ENCODE assay signal across 27 cellular contexts in the genomic region with DNA sequence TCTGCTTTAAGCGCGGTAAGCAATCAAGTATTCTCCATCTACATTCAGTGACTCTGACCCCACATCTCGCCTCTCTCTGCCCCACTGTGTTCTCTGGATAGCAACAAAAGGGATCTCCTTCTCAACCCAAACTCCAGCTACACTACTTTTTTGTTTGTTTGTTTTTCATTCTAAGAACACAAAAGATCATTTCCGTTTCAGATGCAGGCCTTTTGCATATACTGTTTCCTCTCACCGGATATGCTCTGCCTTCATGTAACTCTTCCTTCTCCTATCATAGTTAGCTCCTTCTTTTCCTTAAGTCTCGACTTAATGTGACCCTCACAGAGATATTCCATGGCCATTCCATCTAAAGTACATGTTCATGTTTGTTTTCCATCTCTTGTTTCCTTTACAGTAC.
DNase-seq lines count a peak whose midpoint lies in the region; ATAC-seq and TF ChIP-seq lines count a peak whose summit lies in the region.
"Had no signal": no experiment of that assay in that cellular context is flagged by ENCODE, and none has a peak within 500 bp of the region (broad histone marks: within the 10 kb centered on the region; RNA-seq: fewer than 3 reads in every experiment).

No MANE protein-coding gene starts in this region.

- H3K23ac ChIP-seq in trophoblast cell (ENCODE audit: low read length), result no peak overlapping the region

- H2AFZ ChIP-seq in fibroblast of lung (ENCODE audit: low read length) (no peak overlapping the region), trophoblast cell (ENCODE audit: insufficient read depth, low read length, poor library complexity) (no peak overlapping the region)
- H2AFZ ChIP-seq: GM23338 had no signal

- H3K36me3 ChIP-seq in SJSA1 (no peaks in the 10 kb centered on the region), fibroblast of lung (ENCODE audit: control insufficient read depth, insufficient read depth, low read length) (no peaks in the 10 kb centered on the region), trophoblast cell (ENCODE audit: control insufficient read depth in 1 of 2, insufficient read depth in 2 of 2, low read length in 2 of 2) (no peaks in the 10 kb centered on the region)

- H3K36me3 Mint-ChIP-seq in activated CD4-positive, alpha-beta T cell treated with anti-CD3 and anti-CD28 coated beads for 36 hours (ENCODE audit: low read depth), result peaks cover 21% of the 10 kb centered on the region
- peaks cover 17% of the 10 kb centered on the region for H3K36me3 Mint-ChIP-seq in activated CD4-positive, alpha-beta T cell treated with anti-CD3 and anti-CD28 coated beads, Interleukin-2, amount 10 ng/mL, durations not matched to agents 7 days and 5 days (ENCODE audit: low read depth)

- H3K4me2 ChIP-seq in fibroblast of lung (ENCODE audit: extremely low read depth, insufficient read depth, low read length) (no peak overlapping the region), trophoblast cell (ENCODE audit: low read length) (no peak overlapping the region)
- H3K4me2 ChIP-seq: GM23338 had no signal

- no peak overlapping the region for H3K9ac ChIP-seq in fibroblast of lung (ENCODE audit: insufficient read depth, low read length)
- no peak overlapping the region for H3K9ac ChIP-seq in trophoblast cell (ENCODE audit: low read length)

- ATAC-seq in activated CD4-positive, alpha-beta T cell treated with anti-CD3 and anti-CD28 coated beads for 36 hours, result no peak
- ATAC-seq in HG02938 (IDR thresholded peaks at IDR 0.05; ENCODE audit: unreplicated experiment) (no peak), HG03108 (IDR thresholded peaks at IDR 0.05; ENCODE audit: unreplicated experiment) (no peak)
- ATAC-seq: activated naive CD8-positive, alpha-beta T cell treated with anti-CD3 and anti-CD28 coated beads, Interleukin-2, amount 50 U/mL, for 24 hours; GM23338; left ventricle myocardium superior; mucosa of descending colon; stimulated activated naive CD8-positive, alpha-beta T cell treated with anti-CD3 and anti-CD28 coated beads, Interleukin-15, amount 100 ng/mL, for 72 hours had no signal

- H4K20me1 ChIP-seq in fibroblast of lung (ENCODE audit: control insufficient read depth, extremely low read depth, insufficient read depth, low read length), result no peaks in the 10 kb centered on the region

- intact Hi-C loops in activated CD4-positive, alpha-beta T cell treated with anti-CD3 and anti-CD28 coated beads for 36 hours (cut with DNase I, micrococcal nuclease), result no loop called here

- H3K9me3 ChIP-seq in SJSA1 (replicated peaks), result no peaks in the 10 kb centered on the region
- no peaks in the 10 kb centered on the region for H3K9me3 ChIP-seq in fibroblast of lung (ENCODE audit: control insufficient read depth, insufficient read depth, low read depth, low read length)
- H3K9me3 ChIP-seq in trophoblast cell (ENCODE audit: insufficient read depth, low read depth, low read length), result no peaks in the 10 kb centered on the region
- H3K9me3 ChIP-seq: mucosa of descending colon had no signal

- H2BK120ac ChIP-seq in trophoblast cell (ENCODE audit: insufficient read depth, low read length, poor library complexity), result peak overlapping the region; percentile 44

- H3K4me3 ChIP-seq in SJSA1, result no peak overlapping the region
- H3K4me3 ChIP-seq in fibroblast of lung (replicated peaks in 1 of 4; ENCODE audit: control extremely low read depth in 1 of 4, insufficient read depth in 1 of 4, low read depth in 3 of 4, low read length in 4 of 4), result no peak overlapping the region
- no peak overlapping the region for H3K4me3 ChIP-seq in trophoblast cell (ENCODE audit: low read depth, low read length)
- H3K4me3 ChIP-seq: GM23338, mucosa of descending colon had no signal

- CTCF ChIA-PET in activated CD4-positive, alpha-beta T cell treated with anti-CD3 and anti-CD28 coated beads for 36 hours (lab: Charles Lee), result interaction anchor here (0.7 to 1.2 kb wide), 2 partner anchors 21 to 54 kb away, joined by 3 read pairs; no protein-coding TSS in a partner anchor
- CTCF ChIA-PET in activated CD4-positive, alpha-beta T cell treated with anti-CD3 and anti-CD28 coated beads, Interleukin-2, amount 10 ng/mL, durations not matched to agents 7 days and 5 days (lab: Charles Lee), result interaction anchor here (0.7 to 1.6 kb wide), 5 partner anchors 9 to 237 kb away, joined by 3 to 5 read pairs (median 3); no protein-coding TSS in a partner anchor

- H4K91ac ChIP-seq in trophoblast cell (ENCODE audit: low read depth, low read length), result peak overlapping the region; percentile 42

- H2BK5ac ChIP-seq in trophoblast cell (ENCODE audit: low read depth, low read length, poor library complexity), result peak overlapping the region; percentile 51

- H3K18ac ChIP-seq in trophoblast cell (ENCODE audit: low read length), result peak overlapping the region; percentile 30

- H3K27ac ChIP-seq in SJSA1, result peak overlapping the region; percentile 88
- H3K27ac ChIP-seq in fibroblast of lung (ENCODE audit: insufficient read depth, low read length), result peak overlapping the region; percentile 57
- peak overlapping the region; percentile 7 for H3K27ac ChIP-seq in trophoblast cell (ENCODE audit: low read depth, low read length)

- no peak overlapping the region for H4K8ac ChIP-seq in trophoblast cell (ENCODE audit: low read depth, low read length)

- H3K9me3 Mint-ChIP-seq in activated CD4-positive, alpha-beta T cell treated with anti-CD3 and anti-CD28 coated beads for 36 hours (ENCODE audit: low read depth), result no peaks in the 10 kb centered on the region
- peaks cover 2% of the 10 kb centered on the region for H3K9me3 Mint-ChIP-seq in activated CD4-positive, alpha-beta T cell treated with anti-CD3 and anti-CD28 coated beads, Interleukin-2, amount 10 ng/mL, durations not matched to agents 7 days and 5 days
- H3K9me3 Mint-ChIP-seq: activated naive CD8-positive, alpha-beta T cell treated with anti-CD3 and anti-CD28 coated beads, Interleukin-2, amount 50 U/mL, for 24 hours; activated T-helper 2 cell treated with anti-CD3 and anti-CD28 coated beads, Interferon-gamma antibody, Interleukin-2, Interleukin-4, amounts not matched to agents 10 μg/mL and 5 μg/mL and 100 μg/mL, durations not matched to agents 14 hours and 24 hours and 36 hours; GM23338 had no signal

- H3K27ac Mint-ChIP-seq in activated CD4-positive, alpha-beta T cell treated with anti-CD3 and anti-CD28 coated beads for 36 hours, result peak overlapping the region; percentile 6
- no peak overlapping the region for H3K27ac Mint-ChIP-seq in activated CD4-positive, alpha-beta T cell treated with anti-CD3 and anti-CD28 coated beads, Interleukin-2, amount 10 ng/mL, durations not matched to agents 7 days and 5 days
- H3K27ac Mint-ChIP-seq: activated naive CD8-positive, alpha-beta T cell treated with anti-CD3 and anti-CD28 coated beads, Interleukin-2, amount 50 U/mL, for 24 hours; activated T-helper 2 cell treated with anti-CD3 and anti-CD28 coated beads, Interferon-gamma antibody, Interleukin-2, Interleukin-4, amounts not matched to agents 10 μg/mL and 5 μg/mL and 100 μg/mL, durations not matched to agents 14 hours and 24 hours and 36 hours; GM23338 had no signal

- peak overlapping the region; percentile 55 for H2AK5ac ChIP-seq in trophoblast cell (ENCODE audit: low read length)

- no CpG with 5 or more reads among the region's 6 CpGs for WGBS in trophoblast cell (ENCODE audit: extremely low coverage, insufficient coverage, insufficient read length)

- peaks cover 50% of the 10 kb centered on the region for H3K4me1 ChIP-seq in SJSA1 (replicated peaks)
- H3K4me1 ChIP-seq in fibroblast of lung (ENCODE audit: control insufficient read depth, extremely low read depth, insufficient read depth, low read length), result peaks cover 11% of the 10 kb centered on the region
- H3K4me1 ChIP-seq in trophoblast cell (ENCODE audit: control insufficient read depth in 1 of 2, insufficient read depth in 2 of 2, low read length in 2 of 2), result peaks cover 10 to 13% of the 10 kb centered on the region in 2 experiments

- no peaks in the 10 kb centered on the region for H3K27me3 Mint-ChIP-seq in activated CD4-positive, alpha-beta T cell treated with anti-CD3 and anti-CD28 coated beads for 36 hours
- H3K27me3 Mint-ChIP-seq in activated CD4-positive, alpha-beta T cell treated with anti-CD3 and anti-CD28 coated beads, Interleukin-2, amount 10 ng/mL, durations not matched to agents 7 days and 5 days, result no peaks in the 10 kb centered on the region
- H3K27me3 Mint-ChIP-seq: activated naive CD8-positive, alpha-beta T cell treated with anti-CD3 and anti-CD28 coated beads, Interleukin-2, amount 50 U/mL, for 24 hours; stimulated activated naive CD8-positive, alpha-beta T cell treated with anti-CD3 and anti-CD28 coated beads, Interleukin-15, amount 100 ng/mL, for 72 hours had no signal

- DNase-seq in activated CD4-positive, alpha-beta T cell treated with anti-CD3 and anti-CD28 coated beads for 36 hours, result no peak
- no peak for DNase-seq in activated CD4-positive, alpha-beta T cell treated with anti-CD3 and anti-CD28 coated beads, Interleukin-2, amount 10 ng/mL, durations not matched to agents 7 days and 5 days
- peak in 1 of 2 experiments; percentile 21 for DNase-seq in SJSA1 (ENCODE audit: low read depth in 1 of 2, low spot score in 2 of 2)
- no peak for DNase-seq in fibroblast of lung (ENCODE audit: low read depth in 2 of 2)
- no peak for DNase-seq in trophoblast cell
- no peak for DNase-seq in NCI-H1092 treated with DMSO at 0.1 percent for 48 hours (lab: John Stamatoyannopoulos, UW)
- DNase-seq: 8988T; activated CD4-positive, alpha-beta T cell treated with anti-CD3 and anti-CD28 coated beads, Interleukin-2, amount 50 U/mL, for 48 hours; activated CD4-positive, CD25-positive, alpha-beta regulatory T cell; activated naive CD8-positive, alpha-beta T cell treated with anti-CD3 and anti-CD28 coated beads, Interleukin-2, amount 50 U/mL, for 24 hours; cerebellar nuclear complex; DMS53; left ventricle myocardium superior; mucosa of descending colon; NCI-H1105; NCI-H187 treated with DMSO at 0.1 percent for 48 hours; NCI-H2171 treated with DMSO at 0.1 percent for 48 hours; NCI-H524 treated with DMSO at 0.1 percent for 48 hours; SHP77 treated with DMSO at 0.1 percent for 48 hours; small intestine; stimulated activated CD4-positive, alpha-beta T cell treated with anti-CD3 and anti-CD28 coated beads, Interleukin-1b, Interleukin-23, amount 100 ng/mL, for 48 hours; stimulated activated CD8-positive, alpha-beta memory T cell treated with anti-CD3 and anti-CD28 coated beads, Interleukin-4, amount 100 ng/mL, for 48 hours; stimulated activated naive CD8-positive, alpha-beta T cell treated with anti-CD3 and anti-CD28 coated beads, Interleukin-15, amount 100 ng/mL, for 72 hours had no signal

- peak overlapping the region; percentile 80 for H2BK12ac ChIP-seq in trophoblast cell (ENCODE audit: low read length)

- H4K12ac ChIP-seq in trophoblast cell (ENCODE audit: low read depth, low read length), result no peak overlapping the region

- H3K79me2 ChIP-seq in fibroblast of lung (ENCODE audit: control insufficient read depth, insufficient read depth, low read length), result peaks cover 2% of the 10 kb centered on the region
- peaks cover 4% of the 10 kb centered on the region for H3K79me2 ChIP-seq in trophoblast cell (ENCODE audit: control insufficient read depth, insufficient read depth, low read length, poor library complexity)

- POLR2A ChIA-PET in activated CD4-positive, alpha-beta T cell treated with anti-CD3 and anti-CD28 coated beads for 36 hours (lab: Charles Lee), result no interaction called here
- POLR2A ChIA-PET in activated CD4-positive, alpha-beta T cell treated with anti-CD3 and anti-CD28 coated beads, Interleukin-2, amount 10 ng/mL, durations not matched to agents 7 days and 5 days (lab: Charles Lee), result no interaction called here

- H3K4ac ChIP-seq in trophoblast cell (ENCODE audit: low read depth, low read length), result peak overlapping the region; percentile 15

- peaks cover 49% of the 10 kb centered on the region for H3K4me1 Mint-ChIP-seq in activated CD4-positive, alpha-beta T cell treated with anti-CD3 and anti-CD28 coated beads for 36 hours
- H3K4me1 Mint-ChIP-seq in activated CD4-positive, alpha-beta T cell treated with anti-CD3 and anti-CD28 coated beads, Interleukin-2, amount 10 ng/mL, durations not matched to agents 7 days and 5 days, result peaks cover 18% of the 10 kb centered on the region

- peaks cover 39% of the 10 kb centered on the region for H3K79me1 ChIP-seq in trophoblast cell (ENCODE audit: low read length)

- H3K27me3 ChIP-seq in SJSA1 (replicated peaks), result no peaks in the 10 kb centered on the region
- H3K27me3 ChIP-seq in fibroblast of lung (ENCODE audit: control insufficient read depth, insufficient read depth, low read length), result no peaks in the 10 kb centered on the region
- H3K27me3 ChIP-seq in trophoblast cell (ENCODE audit: insufficient read depth, low read length), result no peaks in the 10 kb centered on the region

- no peak for TF ChIP-seq CTCF in fibroblast of lung (conservative IDR thresholded peaks at IDR 0.05 in 1 of 2, IDR thresholded peaks at IDR 0.05 in 1 of 2; ENCODE audit: low read depth in 1 of 2, low read length in 2 of 2)

- H3K4me3 Mint-ChIP-seq in activated CD4-positive, alpha-beta T cell treated with anti-CD3 and anti-CD28 coated beads for 36 hours, result no peak overlapping the region
- H3K4me3 Mint-ChIP-seq in activated CD4-positive, alpha-beta T cell treated with anti-CD3 and anti-CD28 coated beads, Interleukin-2, amount 10 ng/mL, durations not matched to agents 7 days and 5 days, result no peak overlapping the region
- H3K4me3 Mint-ChIP-seq: activated naive CD8-positive, alpha-beta T cell treated with anti-CD3 and anti-CD28 coated beads, Interleukin-2, amount 50 U/mL, for 24 hours; GM23338 had no signal

- H3K14ac ChIP-seq in trophoblast cell (ENCODE audit: low read length), result peak overlapping the region; percentile 64

Comparison
In these comparisons a context has a peak if more than half of its experiments do, and no peak if none do; other contexts are left out.
1. H3K27ac ChIP-seq: peak in every context shown above with its lines; median percentile 88 in SJSA1; 57 in fibroblast of lung; 7 in trophoblast cell.